In genomic region chr1:53046930-53047329, GRCh38 we compare ENCODE assay signal across 11 cellular contexts. TPM values are rescaled to one million over a fixed set of nuclear protein-coding genes. Genes with fewer than 3 reads are reported as not detected.
A peak's percentile ranks its signal among the peaks of the same experiment; 100 is the strongest.
DNase-seq lines count a peak whose midpoint lies in the region; ATAC-seq, FAIRE-seq and TF ChIP-seq lines count a peak whose summit lies in the region.
"Had no signal": no experiment of that assay in that cellular context is flagged by ENCODE, and none has a peak within 500 bp of the region (broad histone marks: within the 10 kb centered on the region; RNA-seq: fewer than 3 reads in every experiment).

No MANE protein-coding gene starts in this region.

- POLR2A ChIA-PET in SK-N-SH (lab: Yijun Ruan, JAX) = interaction anchor here (0.6 kb wide), 1 partner anchor 60 kb away, joined by 3 read pairs; no protein-coding TSS in a partner anchor

- H3K9me3 Mint-ChIP-seq in stimulated activated naive CD8-positive, alpha-beta T cell treated with anti-CD3 and anti-CD28 coated beads, Interleukin-15, amount 100 ng/mL, for 72 hours = no peaks in the 10 kb centered on the region

- no peak for TF ChIP-seq RAD21 in SK-N-SH (IDR thresholded peaks at IDR 0.05; ENCODE audit: low read length)

- H3K27ac Mint-ChIP-seq in stimulated activated naive CD8-positive, alpha-beta T cell treated with anti-CD3 and anti-CD28 coated beads, Interleukin-15, amount 100 ng/mL, for 72 hours = no peak overlapping the region
- H3K27ac Mint-ChIP-seq: T-helper 17 cell had no signal

- TF ChIP-seq CTCF in SK-N-SH (IDR thresholded peaks at IDR 0.05) (no peak), fibroblast of the aortic adventitia (IDR thresholded peaks at IDR 0.05; ENCODE audit: insufficient read depth, low read length) (no peak), pancreas (IDR thresholded peaks at IDR 0.05) (no peak)

- WGBS in SK-N-SH (ENCODE audit: low lambda C conversion rate) = 0% methylated on average over 2 of the region's 2 CpGs
- 8 to 11% methylated on average over 2 of the region's 2 CpGs for WGBS in pancreas, 2 donors

- H3K27ac ChIP-seq in SK-N-SH (ENCODE audit: low read depth in 2 of 2, low read length in 1 of 2) = peak overlapping the region; percentile 73 to 80
- H3K27ac ChIP-seq in pancreas = no peak overlapping the region
- H3K27ac ChIP-seq: KMS-11 had no signal

- no peak overlapping the region for H2AFZ ChIP-seq in SK-N-SH (ENCODE audit: low read depth)

- peak overlapping the region; percentile 62 for H3K4me2 ChIP-seq in SK-N-SH
- H3K4me2 ChIP-seq: KMS-11 had no signal

- H3K4me1 ChIP-seq in SK-N-SH (ENCODE audit: control insufficient read depth in 1 of 2, insufficient read depth in 2 of 2, low read depth in 1 of 2, low read length in 1 of 2) (peaks cover 28 to 57% of the 10 kb centered on the region in 2 experiments), pancreas (peaks cover 7 to 9% (median 8%) of the 10 kb centered on the region in 3 donors)

- DNase-seq in HT1080 (ENCODE audit: low read depth) (peak; percentile 68), SK-N-SH (no peak), fibroblast of the aortic adventitia (ENCODE audit: low read depth) (peak; percentile 86), pancreas (peak in 1 of 6 donors; percentile 30), NCI-H2171 (lab: John Stamatoyannopoulos, UW) (no peak), occipital lobe (lab: John Stamatoyannopoulos, UW) (no peak)
- no peak for DNase-seq in stimulated activated naive CD8-positive, alpha-beta T cell treated with anti-CD3 and anti-CD28 coated beads, Interleukin-15, amount 100 ng/mL, for 72 hours
- DNase-seq: NCI-H526 treated with DMSO at 0.1 percent for 48 hours, T-helper 17 cell had no signal

- H3K4me1 Mint-ChIP-seq in stimulated activated naive CD8-positive, alpha-beta T cell treated with anti-CD3 and anti-CD28 coated beads, Interleukin-15, amount 100 ng/mL, for 72 hours = peaks cover 8% of the 10 kb centered on the region

- H3K4me3 ChIP-seq in SK-N-SH (ENCODE audit: low read depth in 2 of 2, low read length in 1 of 2) (no peak overlapping the region), fibroblast of the aortic adventitia (ENCODE audit: low read depth, low read length) (no peak overlapping the region), pancreas (no peak overlapping the region)

- H3K4me3 Mint-ChIP-seq in stimulated activated naive CD8-positive, alpha-beta T cell treated with anti-CD3 and anti-CD28 coated beads, Interleukin-15, amount 100 ng/mL, for 72 hours = no peak overlapping the region
- H3K4me3 Mint-ChIP-seq: T-helper 17 cell had no signal

- no peaks in the 10 kb centered on the region for H3K79me2 ChIP-seq in SK-N-SH (ENCODE audit: insufficient read depth)

- ATAC-seq in pancreas = peak; percentile 38 to 74 (median 65)
- no peak for ATAC-seq in stimulated activated naive CD8-positive, alpha-beta T cell treated with anti-CD3 and anti-CD28 coated beads, Interleukin-15, amount 100 ng/mL, for 72 hours
- ATAC-seq: T-helper 17 cell had no signal

- TF ChIP-seq EP300 in SK-N-SH (IDR thresholded peaks at IDR 0.05; ENCODE audit: borderline replicate concordance in 1 of 2, low read depth in 1 of 2, low read length in 1 of 2) = peak in 1 of 2 experiments; percentile 49; a peak in 1 of 4 replicates

- CTCF ChIA-PET in SK-N-SH (lab: Yijun Ruan, JAX) = interaction anchor here (1.2 to 1.3 kb wide), 2 partner anchors 10 to 32 kb away, joined by 4 read pairs; no protein-coding TSS in a partner anchor

- H3K9me2 ChIP-seq in SK-N-SH = no peaks in the 10 kb centered on the region

- H3K36me3 ChIP-seq in SK-N-SH (replicated peaks in 1 of 2; ENCODE audit: control insufficient read depth in 1 of 2, insufficient read depth in 2 of 2, low read length in 1 of 2) = peaks cover 14 to 15% of the 10 kb centered on the region in 2 experiments
- H3K36me3 ChIP-seq in pancreas = peaks cover 0 to 12% (median 4%) of the 10 kb centered on the region in 3 donors

- no peak for FAIRE-seq in pancreas (lab: Jason Lieb, UNC)
- FAIRE-seq: D721Med had no signal

- H3F3A ChIP-seq in SK-N-SH (replicated peaks; ENCODE audit: insufficient read depth) = peaks cover 40% of the 10 kb centered on the region

- H3K9me3 ChIP-seq in SK-N-SH (no peaks in the 10 kb centered on the region), pancreas (no peaks in the 10 kb centered on the region)

- H3K27me3 ChIP-seq in SK-N-SH (ENCODE audit: insufficient read depth) = no peaks in the 10 kb centered on the region
- no peaks in the 10 kb centered on the region for H3K27me3 ChIP-seq in pancreas

- no peaks in the 10 kb centered on the region for H4K20me1 ChIP-seq in SK-N-SH (ENCODE audit: insufficient read depth)

- intact Hi-C loops in pancreas (cut with DNase I) = no loop called here

- no peak overlapping the region for H3K9ac ChIP-seq in SK-N-SH
- H3K9ac ChIP-seq: KMS-11 had no signal

- H3K27me3 Mint-ChIP-seq in stimulated activated naive CD8-positive, alpha-beta T cell treated with anti-CD3 and anti-CD28 coated beads, Interleukin-15, amount 100 ng/mL, for 72 hours = no peaks in the 10 kb centered on the region
- H3K27me3 Mint-ChIP-seq: T-helper 17 cell had no signal

TF ChIP-seq in SK-N-SH, 30 proteins besides CTCF, POLR2A, EP300 and RAD21:
- TF ChIP-seq MAX (IDR thresholded peaks at IDR 0.05; ENCODE audit: low read depth) (peak; percentile 97), PBX3 (IDR thresholded peaks at IDR 0.05) (peak; percentile 53; the same call in 1 of the 2 replicates), ELF1 (IDR thresholded peaks at IDR 0.05) (no peak), NFIC (IDR thresholded peaks at IDR 0.05; ENCODE audit: borderline replicate concordance) (peak; percentile 80), TCF12 (IDR thresholded peaks at IDR 0.05) (peak; percentile 48)
- TF ChIP-seq, protein P1, sequence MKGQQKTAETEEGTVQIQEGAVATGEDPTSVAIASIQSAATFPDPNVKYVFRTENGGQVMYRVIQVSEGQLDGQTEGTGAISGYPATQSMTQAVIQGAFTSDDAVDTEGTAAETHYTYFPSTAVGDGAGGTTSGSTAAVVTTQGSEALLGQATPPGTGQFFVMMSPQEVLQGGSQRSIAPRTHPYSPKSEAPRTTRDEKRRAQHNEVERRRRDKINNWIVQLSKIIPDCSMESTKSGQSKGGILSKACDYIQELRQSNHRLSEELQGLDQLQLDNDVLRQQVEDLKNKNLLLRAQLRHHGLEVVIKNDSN (IDR thresholded peaks at IDR 0.05; ENCODE audit: borderline replicate concordance, low read depth) = peak; percentile 83
TF ChIP-seq in SK-N-SH: peak in this region for 5.

RNA-seq across cellular contexts. Expression of gene PODN, which starts 15.1 kb away (rescaled TPM):
- not detected in 2 replicates for total RNA-seq in HT1080 (2014; rRNA removed; shearing (Covaris generic))
- polyA plus RNA-seq in HT1080 (2015; cell fraction: cytosol; rRNA removed) = not detected in 2 replicates
- 0.05 TPM in 1 of 2 replicates, not detected in the other for polyA plus RNA-seq in HT1080 (2015; cell fraction: nucleus; rRNA removed)
- polyA plus RNA-seq in SK-N-SH (2012; rRNA removed) (2.0 and 2.9 TPM in 2 replicates), pancreas (10 to 100 TPM in 1 of 2 donors, 1 to 10 TPM in 1; 7.5 to 14.6 TPM)
- 1.2 and 2.7 TPM in 2 replicates for polyA plus RNA-seq in SK-N-SH (2012; cell fraction: cytosol; rRNA removed)
- 6.3 TPM in 2 replicates for polyA plus RNA-seq in SK-N-SH (2012; cell fraction: nucleus; rRNA removed)
- total RNA-seq in fibroblast of the aortic adventitia (ENCODE audit: low replicate concordance) (47.5 and 176 TPM in 2 replicates), pancreas (10 to 100 TPM in 3 of 6 donors, 1 to 10 TPM in 3; 1.8 to 14.9 (median 7.8) TPM), occipital lobe (1.2 TPM)
- total RNA-seq: T-helper 17 cell had no signal

Comparison
In these comparisons a context has a peak if more than half of its experiments do, and no peak if none do; other contexts are left out.
1. DNase-seq: peak in HT1080 (single experiment) and fibroblast of the aortic adventitia (single experiment); none in SK-N-SH (single experiment), NCI-H2171 (single experiment), occipital lobe (single experiment) and stimulated activated naive CD8-positive, alpha-beta T cell treated with anti-CD3 and anti-CD28 coated beads, Interleukin-15, amount 100 ng/mL, for 72 hours (0 of 2).
2. H3K27ac ChIP-seq: peak in SK-N-SH (2 of 2); none in pancreas (0 of 4).